Comparison of ENCODE assay signal across 28 cellular contexts in the genomic region with DNA sequence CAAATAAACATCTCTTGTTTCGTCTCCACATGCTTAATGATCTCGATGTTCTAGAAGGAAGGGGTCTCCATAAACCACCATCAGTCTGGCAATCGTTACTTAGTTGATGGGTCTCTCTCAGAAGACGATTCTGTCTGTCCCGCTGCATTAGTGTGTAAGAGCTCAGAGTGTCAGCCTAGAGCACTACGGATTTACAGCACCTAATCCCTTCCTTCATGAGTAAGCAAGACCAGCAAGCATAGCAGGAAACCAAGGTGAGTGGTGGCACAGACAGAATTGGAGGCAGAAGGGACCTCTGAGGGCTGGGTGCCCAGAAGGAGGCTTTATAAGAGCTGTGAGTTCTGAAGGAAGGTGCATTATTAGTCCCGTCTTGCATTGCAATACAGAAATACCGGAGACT.
"Had no signal": no experiment of that assay in that cellular context is flagged by ENCODE, and none has a peak within 500 bp of the region (broad histone marks: within the 10 kb centered on the region; RNA-seq: fewer than 3 reads in every experiment).

No MANE protein-coding gene starts in this region.

- H3K27me3 ChIP-seq: neural progenitor cell, ovary, right lobe of liver, spleen, suprapubic skin, testis, tibial artery, transverse colon, upper lobe of right lung, vagina had no signal

- DNase-seq: natural killer cell; occipital lobe; ovary; posterior cingulate gyrus; psoas muscle; right cardiac atrium; right lobe of liver; spleen; stimulated activated CD4-positive, alpha-beta T cell treated with anti-CD3 and anti-CD28 coated beads, Interleukin-12 subunit alpha, Interleukin-12 subunit beta, amount 100 ng/mL, for 4 hours; stimulated activated CD4-positive, alpha-beta T cell treated with anti-CD3 and anti-CD28 coated beads, Interleukin-1b, Interleukin-23, amount 100 ng/mL, for 48 hours; stimulated activated CD4-positive, alpha-beta T cell treated with anti-CD3 and anti-CD28 coated beads, Interleukin-4, amount 100 ng/mL, for 1 hour; stimulated activated CD4-positive, alpha-beta T cell treated with anti-CD3 and anti-CD28 coated beads, Interleukin-4, amount 100 ng/mL, for 4 hours; stimulated activated CD8-positive, alpha-beta memory T cell treated with anti-CD3 and anti-CD28 coated beads, Interleukin-4, amount 100 ng/mL, for 48 hours; stimulated activated naive CD4-positive, alpha-beta T cell; stimulated activated naive CD8-positive, alpha-beta T cell treated with anti-CD3 and anti-CD28 coated beads, Interleukin-15, amount 100 ng/mL, for 72 hours; stimulated activated naive CD8-positive, alpha-beta T cell treated with anti-CD3 and anti-CD28 coated beads, Interleukin-15, Interleukin-2, amounts not matched to agents 100 U/mL and 50 U/mL, for 24 hours; substantia nigra; testis; tibial artery; transverse colon; upper lobe of right lung had no signal

- H3K9me3 ChIP-seq: ovary, psoas muscle, right lobe of liver, suprapubic skin, testis, tibial artery, transverse colon, upper lobe of right lung, vagina had no signal

- H3K27ac ChIP-seq: neural progenitor cell, ovary, parathyroid adenoma, psoas muscle, right lobe of liver, skin epidermis, spleen, suprapubic skin, testis, tibial artery, transverse colon, upper lobe of right lung, vagina had no signal

- H3K4me3 ChIP-seq: neural progenitor cell, ovary, psoas muscle, right lobe of liver, skin epidermis, smooth muscle cell, spleen, suprapubic skin, testis, tibial artery, transverse colon, upper lobe of right lung, vagina had no signal

- ATAC-seq: natural killer cell; psoas muscle; right cardiac atrium; right lobe of liver; stimulated activated memory B cell treated with anti-CD40 and anti-IgM and Interleukin-4, amounts not matched to agents 10 μg/mL and 1 μg/mL and 100 μg/mL, for 72 hours; stimulated activated naive CD8-positive, alpha-beta T cell treated with anti-CD3 and anti-CD28 coated beads, Interleukin-15, amount 100 ng/mL, for 72 hours; stimulated activated naive CD8-positive, alpha-beta T cell treated with anti-CD3 and anti-CD28 coated beads, Interleukin-15, Interleukin-2, amounts not matched to agents 100 U/mL and 50 U/mL, for 24 hours; upper lobe of right lung had no signal

- H3K36me3 ChIP-seq: neural progenitor cell, ovary, right lobe of liver, spleen, suprapubic skin, tibial artery, transverse colon, upper lobe of right lung, vagina had no signal
